ENCODE assay signal across 31 cellular contexts in the genomic region with DNA sequence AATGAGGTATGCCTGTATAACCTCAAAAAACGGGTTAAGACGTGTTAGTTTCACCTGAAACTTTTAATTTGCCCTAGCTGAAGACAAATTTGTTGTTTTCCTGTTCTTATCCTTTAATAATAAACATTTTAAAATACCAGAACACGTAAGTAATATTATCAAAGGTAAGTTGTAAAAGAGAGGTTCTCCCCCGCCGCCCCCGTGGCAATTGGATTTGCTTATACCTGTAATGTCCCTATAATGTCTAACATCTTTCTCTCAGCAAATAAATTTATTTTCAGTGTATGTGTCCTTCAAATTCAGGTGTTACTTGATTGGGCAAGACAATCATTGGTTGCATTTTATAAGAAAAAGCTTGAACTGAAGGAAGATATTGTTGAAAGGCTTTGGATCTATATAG. TPM values are rescaled to one million over a fixed set of nuclear protein-coding genes. Genes with fewer than 3 reads are reported as not detected.
DNase-seq lines count a peak whose midpoint lies in the region; ATAC-seq, FAIRE-seq and TF ChIP-seq lines count a peak whose summit lies in the region.
"Had no signal": no experiment of that assay in that cellular context is flagged by ENCODE, and none has a peak within 500 bp of the region (broad histone marks: within the 10 kb centered on the region; RNA-seq: fewer than 3 reads in every experiment).

No MANE protein-coding gene starts in this region.

- H3K27ac ChIP-seq in GM12878 (ENCODE audit: control insufficient read depth, insufficient read depth) (no peak overlapping the region), esophagus muscularis mucosa (replicated peaks in 1 of 4) (no peak overlapping the region)
- no peak overlapping the region for H3K27ac ChIP-seq in CD4-positive, alpha-beta T cell (ENCODE audit: low read depth, low read length)
- H3K27ac ChIP-seq: 22Rv1; A549; BLaER1; BLaER1 treated with 17β-estradiol and CSF1 and Interleukin-3, amounts not matched to agents 10 nM and 100 nM; C4-2B had no signal

- no peak overlapping the region for H3K27ac Mint-ChIP-seq in CD4-positive, alpha-beta T cell
- H3K27ac Mint-ChIP-seq: B cell; CD4-positive, CD25-positive, alpha-beta regulatory T cell; CD8-positive, alpha-beta T cell had no signal

- H3K27me3 Mint-ChIP-seq in CD4-positive, alpha-beta T cell, result no peaks in the 10 kb centered on the region
- H3K27me3 Mint-ChIP-seq: B cell; CD4-positive, alpha-beta memory T cell; CD4-positive, CD25-positive, alpha-beta regulatory T cell; CD8-positive, alpha-beta memory T cell had no signal

- intact Hi-C loops in GM12878 (cut with micrococcal nuclease; ENCODE audit: unreplicated experiment), result no loop called here
- intact Hi-C loops in esophagus muscularis mucosa (cut with DNase I), result no loop called here
- intact Hi-C loops in CD4-positive, alpha-beta T cell (cut with DNase I, micrococcal nuclease), result no loop called here

- CTCF ChIA-PET in GM12878 (lab: Yijun Ruan, JAX), result no interaction called here
- CTCF ChIA-PET in CD4-positive, alpha-beta T cell (lab: Charles Lee), result interaction anchor here (0.7 kb wide), 2 partner anchors 10 to 74 kb away, joined by 4 to 6 read pairs; no protein-coding TSS in a partner anchor

- H3K4me1 ChIP-seq in GM12878 (ENCODE audit: control insufficient read depth, insufficient read depth, low read length) (no peaks in the 10 kb centered on the region; the same call in 1 of the 2 replicates), esophagus muscularis mucosa (peaks cover 6 to 8% (median 7%) of the 10 kb centered on the region in 4 donors)
- H3K4me1 ChIP-seq: BE2C, Caco-2 had no signal

- in situ Hi-C loops in GM12878 (cut with MboI), result no loop called here

- RAD21 ChIA-PET in GM12878 (lab: Charles Lee; ENCODE audit: unreplicated experiment), result interaction anchor here (0.8 kb wide), 1 partner anchor 8 kb away, joined by 3 read pairs; no protein-coding TSS in a partner anchor

- TF ChIP-seq POLR2A in GM12878 (IDR thresholded peaks at IDR 0.05; ENCODE audit: low read depth, low read length) (no peak), esophagus muscularis mucosa (IDR thresholded peaks at IDR 0.05; ENCODE audit: low read depth) (no peak)

- no TSS peak for BruUV-seq in GM12878 (replicated peaks; lab: Mats Ljungman, UMichigan)

- DNase-seq in GM12878 (ENCODE audit: low read depth, low spot score) (no peak), esophagus muscularis mucosa (ENCODE audit: extremely low spot score) (peak; percentile 57), mucosa of gallbladder (ENCODE audit: low spot score) (no peak)
- DNase-seq in CD4-positive, alpha-beta T cell, result no peak
- DNase-seq: 8988T; ACHN; AML-193; BE2C; C1 segment of cervical spinal cord; Caco-2; Calu3; CD4-positive, alpha-beta memory T cell; CD4-positive, CD25-positive, alpha-beta regulatory T cell; CD8-positive, alpha-beta memory T cell; CD8-positive, alpha-beta T cell; COR-L47; DMS 273 treated with DMSO at 0.1 percent for 48 hours; DMS153; DMS53; DMS79; DMS79 treated with DMSO at 0.1 percent for 48 hours; DND-41; EL had no signal

- H3K36me3 ChIP-seq in GM12878 (ENCODE audit: control insufficient read depth in 2 of 2, insufficient read depth in 2 of 2, low read length in 1 of 2) (peaks cover 20 to 21% of the 10 kb centered on the region in 2 experiments), esophagus muscularis mucosa (peaks cover 30 to 37% (median 32%) of the 10 kb centered on the region in 4 donors)

- TF ChIP-seq CTCF in GM12878 (IDR thresholded peaks at IDR 0.05 in 2 of 3, conservative IDR thresholded peaks at IDR 0.05 in 1 of 3; ENCODE audit: control insufficient read depth in 2 of 3, extremely low read depth in 1 of 3, insufficient read depth in 1 of 3, low read depth in 3 of 3, low read length in 3 of 3), result no peak
- TF ChIP-seq CTCF in esophagus muscularis mucosa (IDR thresholded peaks at IDR 0.05), result no peak
- TF ChIP-seq CTCF in CD4-positive, alpha-beta T cell (IDR thresholded peaks at IDR 0.05), result no peak

- no peaks in the 10 kb centered on the region for H3K27me3 ChIP-seq in GM12878 (replicated peaks in 1 of 2; ENCODE audit: control insufficient read depth in 2 of 2, insufficient read depth in 2 of 2, low read length in 1 of 2)
- no peaks in the 10 kb centered on the region for H3K27me3 ChIP-seq in esophagus muscularis mucosa
- H3K27me3 ChIP-seq in CD4-positive, alpha-beta T cell (ENCODE audit: control insufficient read depth, insufficient read depth, low read length), result no peaks in the 10 kb centered on the region
- H3K27me3 ChIP-seq: BE2C; BLaER1; BLaER1 treated with 17β-estradiol and CSF1 and Interleukin-3, amounts not matched to agents 10 nM and 100 nM had no signal

- TF ChIP-seq EP300 in GM12878 (IDR thresholded peaks at IDR 0.05; ENCODE audit: borderline replicate concordance in 1 of 2, control insufficient read depth in 1 of 2, low read depth in 2 of 2, low read length in 2 of 2) (no peak), esophagus muscularis mucosa (IDR thresholded peaks at IDR 0.05) (no peak)

- no peak overlapping the region for H3K4me3 Mint-ChIP-seq in CD4-positive, alpha-beta T cell
- H3K4me3 Mint-ChIP-seq: B cell; CD14-positive monocyte; CD8-positive, alpha-beta memory T cell; CD8-positive, alpha-beta T cell had no signal

- no peak overlapping the region for H3K9ac ChIP-seq in GM12878 (ENCODE audit: control insufficient read depth, insufficient read depth, low read length)
- H3K9ac ChIP-seq: BLaER1; BLaER1 treated with 17β-estradiol and CSF1 and Interleukin-3, amounts not matched to agents 10 nM and 100 nM had no signal

- FAIRE-seq in GM12878 (lab: Jason Lieb, UNC), result peak; percentile 49
- FAIRE-seq: A204.1, A549 had no signal

- H3K9me3 ChIP-seq in GM12878 (replicated peaks; ENCODE audit: control insufficient read depth, insufficient read depth, low read length) (no peaks in the 10 kb centered on the region), esophagus muscularis mucosa (no peaks in the 10 kb centered on the region)
- no peaks in the 10 kb centered on the region for H3K9me3 ChIP-seq in CD4-positive, alpha-beta T cell (ENCODE audit: control insufficient read depth, low read length)
- H3K9me3 ChIP-seq: A549; BE2C; BLaER1; BLaER1 treated with 17β-estradiol and CSF1 and Interleukin-3, amounts not matched to agents 10 nM and 100 nM; Caco-2 had no signal

- no peak overlapping the region for H3K4me3 ChIP-seq in GM12878
- no peak overlapping the region for H3K4me3 ChIP-seq in esophagus muscularis mucosa
- H3K4me3 ChIP-seq: A549; BLaER1; BLaER1 treated with 17β-estradiol and CSF1 and Interleukin-3, amounts not matched to agents 10 nM and 100 nM had no signal

- ATAC-seq in GM12878, result no peak
- ATAC-seq in CD4-positive, alpha-beta T cell (ENCODE audit: poor library complexity), result no peak
- ATAC-seq: A549; CD8-positive, alpha-beta T cell had no signal

- H3K79me2 ChIP-seq in GM12878 (ENCODE audit: control insufficient read depth, insufficient read depth, low read length), result peaks cover 46% of the 10 kb centered on the region

- 98% methylated on average over 6 of the region's 6 CpGs for WGBS in GM12878 (ENCODE audit: insufficient coverage, insufficient replicate concordance, low lambda C conversion rate, missing lambda C conversion rate)
- 95% methylated on average over 6 of the region's 6 CpGs for WGBS in esophagus muscularis mucosa

- POLR2A ChIA-PET in GM12878 (lab: Charles Lee), result interaction anchor here (0.7 kb wide), 1 partner anchor 52 kb away, joined by 4 read pairs; no protein-coding TSS in a partner anchor
- POLR2A ChIA-PET in CD4-positive, alpha-beta T cell (lab: Charles Lee), result interaction anchor here (1.2 kb wide), 1 partner anchor 73 kb away, joined by 3 read pairs; a partner anchor contains a TSS

- no peaks in the 10 kb centered on the region; the same call in 1 of the 2 replicates for H4K20me1 ChIP-seq in GM12878 (ENCODE audit: control insufficient read depth, insufficient read depth)

- H2AFZ ChIP-seq in GM12878 (ENCODE audit: control insufficient read depth, low read depth, low read length), result no peak overlapping the region

- TF ChIP-seq RAD21 in GM12878 (IDR thresholded peaks at IDR 0.05; ENCODE audit: insufficient read depth, low read depth, low read length), result no peak

- H3K4me1 Mint-ChIP-seq in CD4-positive, alpha-beta T cell (ENCODE audit: low read depth), result peaks cover 29% of the 10 kb centered on the region

- SMC1A ChIA-PET in GM12878 (lab: Charles Lee; ENCODE audit: uncharacterized antibody, unreplicated experiment), result interaction anchor here (1.6 to 2.0 kb wide), 2 partner anchors 9 to 53 kb away, joined by 4 read pairs; no protein-coding TSS in a partner anchor

- H3K9me3 Mint-ChIP-seq in CD4-positive, alpha-beta T cell, result no peaks in the 10 kb centered on the region
- H3K9me3 Mint-ChIP-seq: CD14-positive monocyte; CD4-positive, CD25-positive, alpha-beta regulatory T cell; CD8-positive, alpha-beta memory T cell; CD8-positive, alpha-beta T cell had no signal

- peaks cover 53% of the 10 kb centered on the region for H3K36me3 Mint-ChIP-seq in CD4-positive, alpha-beta T cell (ENCODE audit: low read depth)

- H3K4me2 ChIP-seq in GM12878 (ENCODE audit: control insufficient read depth, insufficient read depth), result no peak overlapping the region
- H3K4me2 ChIP-seq: A549; BLaER1; BLaER1 treated with 17β-estradiol and CSF1 and Interleukin-3, amounts not matched to agents 10 nM and 100 nM had no signal

RNA-seq across cellular contexts. Expression of a gene that starts 5.9 kb away (rescaled TPM):
- 26.6 and 28.7 TPM in 2 replicates for total RNA-seq in GM12878 (2013; cell fraction: nucleolus; rRNA removed)
- total RNA-seq in GM12878 (2014; rRNA removed), result 22.3 and 22.9 TPM in 2 replicates
- 16.6 and 18.4 TPM in 2 replicates for total RNA-seq in GM12878 (2014; rRNA removed; fragmentation: Illumina TruSeq; extraction: Trizol)
- 22.3 and 24.0 TPM in 2 replicates for total RNA-seq in GM12878 (2021)
- polyA plus RNA-seq in GM12878 (2011; ENCODE audit: low read depth), result 4.6 TPM
- polyA plus RNA-seq in GM12878 (2011; rRNA removed), result 9.6 and 13.6 TPM in 2 replicates
- 12.8 and 15.0 TPM in 2 replicates for polyA plus RNA-seq in GM12878 (2011; cell fraction: cytosol; rRNA removed)
- polyA plus RNA-seq in GM12878 (2011; cell fraction: nucleus; rRNA removed), result 12.9 and 15.1 TPM in 2 replicates
- 5.8 and 6.1 TPM in 2 replicates for polyA plus RNA-seq in GM12878 (2012)
- 12.2 and 14.3 TPM in 2 replicates for polyA plus RNA-seq in GM12878 (2014; fragmentation: Illumina TruSeq; extraction: Trizol)
- 1 to 10 TPM; 2.7 to 3.6 TPM for polyA plus RNA-seq in GM12878 (2014; fragmentation: Nextera tagmentation; extraction: Ambion mirVana)
- polyA plus RNA-seq in GM12878 (2014; rRNA removed), result 15.5 and 16.2 TPM in 2 replicates
- polyA plus RNA-seq in GM12878 (2016; fragmentation: Nextera tagmentation; extraction: Ambion mirVana), result 10 to 100 TPM; 18.4 to 19.6 TPM
- polyA minus RNA-seq in GM12878 (2011; rRNA and poly(A)+ RNA removed), result 31.2 and 33.8 TPM in 2 replicates
- 10.6 and 11.2 TPM in 2 replicates for polyA minus RNA-seq in GM12878 (2011; cell fraction: cytosol; rRNA and poly(A)+ RNA removed)
- 14.6 and 32.5 TPM in 2 replicates for polyA minus RNA-seq in GM12878 (2011; cell fraction: nucleus; rRNA and poly(A)+ RNA removed)
- 10 to 100 TPM in 1 of 4 donors, 1 to 10 TPM in 3; 5.0 to 14.6 (median 8.3) TPM for total RNA-seq in esophagus muscularis mucosa
- total RNA-seq in mucosa of gallbladder, result 4.8 TPM
- total RNA-seq in CD4-positive, alpha-beta T cell, result 1 to 10 TPM; 4.1 to 4.2 TPM

RNA-seq across cellular contexts. Expression of a gene that starts 6.0 kb away (rescaled TPM):
- total RNA-seq in GM12878 (2013; cell fraction: nucleolus; rRNA removed), result 25.4 and 25.6 TPM in 2 replicates
- total RNA-seq in GM12878 (2014; rRNA removed) (18.9 and 25.7 TPM in 2 replicates), GM12878 (2014; rRNA removed; fragmentation: Illumina TruSeq; extraction: Trizol) (19.2 and 19.5 TPM in 2 replicates), GM12878 (2021) (24.8 and 26.2 TPM in 2 replicates), esophagus muscularis mucosa (10 to 100 TPM; 18.7 to 29.6 (median 23.4) TPM), mucosa of gallbladder (21.5 TPM)
- polyA plus RNA-seq in GM12878 (2011; ENCODE audit: low read depth), result 10.4 TPM
- polyA plus RNA-seq in GM12878 (2011; rRNA removed) (20.4 and 24.5 TPM in 2 replicates), GM12878 (2014; fragmentation: Illumina TruSeq; extraction: Trizol) (21.4 and 26.1 TPM in 2 replicates), GM12878 (2014; fragmentation: Nextera tagmentation; extraction: Ambion mirVana) (1 to 10 TPM; 1.1 to 1.3 TPM), GM12878 (2014; rRNA removed) (22.0 and 23.8 TPM in 2 replicates), GM12878 (2016; fragmentation: Nextera tagmentation; extraction: Ambion mirVana) (1 to 10 TPM; 2.4 to 3.7 TPM)
- 23.1 and 24.5 TPM in 2 replicates for polyA plus RNA-seq in GM12878 (2011; cell fraction: cytosol; rRNA removed)
- 21.6 and 22.7 TPM in 2 replicates for polyA plus RNA-seq in GM12878 (2011; cell fraction: nucleus; rRNA removed)
- 12.5 and 19.1 TPM in 2 replicates for polyA plus RNA-seq in GM12878 (2012)
- polyA minus RNA-seq in GM12878 (2011; rRNA and poly(A)+ RNA removed), result 30.9 and 37.3 TPM in 2 replicates
- polyA minus RNA-seq in GM12878 (2011; cell fraction: cytosol; rRNA and poly(A)+ RNA removed), result 7.4 and 11.3 TPM in 2 replicates
- polyA minus RNA-seq in GM12878 (2011; cell fraction: nucleus; rRNA and poly(A)+ RNA removed), result 13.7 and 35.4 TPM in 2 replicates
- total RNA-seq in CD4-positive, alpha-beta T cell, result 10 to 100 TPM; 19.5 to 21.9 TPM
